Comparison of ENCODE assay signal across 2 cellular contexts in the genomic region with DNA sequence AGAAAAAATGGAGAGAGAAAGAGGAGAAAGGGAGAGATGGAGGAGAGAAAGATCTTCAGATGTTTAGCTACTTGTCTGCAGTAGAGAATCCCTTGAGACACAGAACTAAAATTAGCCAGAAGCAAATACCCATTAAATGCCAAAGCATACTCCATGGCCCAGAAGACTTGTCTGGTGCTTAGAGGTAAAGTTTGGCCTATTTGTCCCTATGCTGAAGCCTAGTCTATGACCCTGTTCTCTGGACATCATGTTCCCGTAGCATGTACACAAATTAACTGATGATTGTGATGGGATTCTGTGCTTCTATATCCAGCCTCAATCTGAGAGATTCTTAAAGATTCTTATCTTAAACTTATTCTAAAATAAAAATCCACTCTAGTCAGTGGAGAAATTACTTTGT.
TF ChIP-seq lines count a peak whose summit lies in the region.

No MANE protein-coding gene starts in this region.

TF ChIP-seq in liver, 16 proteins besides CTCF, POLR2A, EP300 and RAD21 (continued from another document):
- TF ChIP-seq REST (IDR thresholded peaks at IDR 0.05): no peak
- peak; percentile 77 for TF ChIP-seq SP1 (IDR thresholded peaks at IDR 0.05)
- no peak for TF ChIP-seq FOXA2 (IDR thresholded peaks at IDR 0.05)
- peak; percentile 58 to 72 for TF ChIP-seq HNF4A (conservative IDR thresholded peaks at IDR 0.05)

TF ChIP-seq in HepG2, 621 proteins besides CTCF, POLR2A, EP300 and RAD21 (continued from another document):
- no peak for TF ChIP-seq HIC2 (CRISPR knock-in tag; IDR thresholded peaks at IDR 0.05; ENCODE audit: low read depth)
- no peak for TF ChIP-seq ZNF556 (CRISPR knock-in tag; IDR thresholded peaks at IDR 0.05; ENCODE audit: borderline replicate concordance)
